ENCODE assay signal across 23 cellular contexts in the genomic region with DNA sequence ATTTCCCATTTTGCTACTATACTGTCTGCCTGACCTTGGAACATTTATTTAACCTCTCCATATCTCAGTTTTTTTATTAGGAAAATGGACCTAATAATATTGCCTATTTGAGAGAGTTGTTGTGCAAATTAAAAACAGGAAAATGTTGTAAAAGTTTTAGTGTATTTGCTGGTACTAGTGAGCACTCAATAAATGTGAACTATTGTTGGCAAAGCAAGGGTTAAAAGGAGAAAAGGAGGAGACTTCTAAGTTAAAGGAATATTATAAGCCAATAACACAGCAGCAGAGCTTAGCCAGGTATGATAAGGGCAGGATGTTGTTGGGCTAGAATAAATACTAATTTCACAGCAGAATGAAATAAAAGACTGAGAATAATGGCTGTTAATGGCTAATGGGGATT.
DNase-seq lines count a peak whose midpoint lies in the region; ATAC-seq and TF ChIP-seq lines count a peak whose summit lies in the region.
"Had no signal": no experiment of that assay in that cellular context is flagged by ENCODE, and none has a peak within 500 bp of the region (broad histone marks: within the 10 kb centered on the region; RNA-seq: fewer than 3 reads in every experiment).

No MANE protein-coding gene starts in this region.

- H2BK120ac ChIP-seq in mesendoderm (ENCODE audit: low read depth, low read length) = no peak overlapping the region

- no peak overlapping the region for H3K9ac ChIP-seq in mesendoderm (ENCODE audit: low read length)
- H3K9ac ChIP-seq: BLaER1 treated with 17β-estradiol and CSF1 and Interleukin-3, amounts not matched to agents 10 nM and 100 nM had no signal

- no peak overlapping the region for H3K4me3 Mint-ChIP-seq in Caco-2 (ENCODE audit: unreplicated experiment)
- H3K4me3 Mint-ChIP-seq: B cell; CD4-positive, alpha-beta T cell; CD8-positive, alpha-beta T cell had no signal

- no peak overlapping the region for H4K5ac ChIP-seq in mesendoderm (ENCODE audit: low read length)

- CTCF ChIA-PET in Caco-2 (lab: Charles Lee) = no interaction called here

- POLR2A ChIA-PET in Caco-2 (lab: Charles Lee) = no interaction called here

- H2BK5ac ChIP-seq in mesendoderm (ENCODE audit: low read length) = no peak overlapping the region

- no peaks in the 10 kb centered on the region for H3K27me3 Mint-ChIP-seq in Caco-2 (ENCODE audit: insufficient read depth, unreplicated experiment)
- H3K27me3 Mint-ChIP-seq: B cell had no signal

- no peak overlapping the region for H3K56ac ChIP-seq in mesendoderm (ENCODE audit: low read length)

- DNase-seq in NCI-H748 (lab: John Stamatoyannopoulos, UW; ENCODE audit: unreplicated experiment) (peak; percentile 7), NCI-H748 treated with DMSO at 0.1 percent for 48 hours (lab: John Stamatoyannopoulos, UW) (no peak), Caco-2 (no peak), NCI-H774 (lab: John Stamatoyannopoulos, UW) (peak; percentile 36), mesendoderm (peak; percentile 4), left lung (no peak), lower leg skin (ENCODE audit: low spot score in 2 of 2) (no peak)
- DNase-seq: AML-193; CD4-positive, alpha-beta T cell; CD8-positive, alpha-beta T cell; DMS 273 treated with DMSO at 0.1 percent for 48 hours; DMS153; DMS53; DMS79; DND-41; EL; GDM1 had no signal

- no TSS peak for BruUV-seq in Caco-2 (replicated peaks; lab: Mats Ljungman, UMichigan)

- H3K36me3 ChIP-seq in Caco-2 (ENCODE audit: control insufficient read depth, insufficient read depth, low read length) = no peaks in the 10 kb centered on the region
- H3K36me3 ChIP-seq in mesendoderm (ENCODE audit: control insufficient read depth, insufficient read depth, low read length) = no peaks in the 10 kb centered on the region
- no peaks in the 10 kb centered on the region for H3K36me3 ChIP-seq in left lung
- H3K36me3 ChIP-seq: BLaER1 treated with 17β-estradiol and CSF1 and Interleukin-3, amounts not matched to agents 10 nM and 100 nM had no signal

- H3K27ac ChIP-seq in mesendoderm (ENCODE audit: low read depth, low read length) (no peak overlapping the region), left lung (no peak overlapping the region)
- H3K27ac ChIP-seq: 22Rv1; A549; BLaER1 treated with 17β-estradiol and CSF1 and Interleukin-3, amounts not matched to agents 10 nM and 100 nM; C4-2B had no signal

- no peak overlapping the region for H3K4me2 ChIP-seq in mesendoderm (ENCODE audit: low read length)
- H3K4me2 ChIP-seq: A549; BLaER1 treated with 17β-estradiol and CSF1 and Interleukin-3, amounts not matched to agents 10 nM and 100 nM had no signal

- no peak overlapping the region for H3K4ac ChIP-seq in mesendoderm (ENCODE audit: low read depth, low read length)

- peaks cover 5% of the 10 kb centered on the region; the same call in 1 of the 2 replicates for H3K9me3 ChIP-seq in Caco-2
- H3K9me3 ChIP-seq in left lung = no peaks in the 10 kb centered on the region
- H3K9me3 ChIP-seq: A549; BLaER1 treated with 17β-estradiol and CSF1 and Interleukin-3, amounts not matched to agents 10 nM and 100 nM had no signal

- ATAC-seq in left lung = no peak
- ATAC-seq: A549; CD8-positive, alpha-beta T cell; GM12878 had no signal

- H3K4me1 ChIP-seq in Caco-2 (peaks cover 40% of the 10 kb centered on the region), mesendoderm (ENCODE audit: control insufficient read depth, low read depth, low read length) (peaks cover 7% of the 10 kb centered on the region), left lung (no peaks in the 10 kb centered on the region)
- H3K4me1 ChIP-seq: A549; BLaER1 treated with 17β-estradiol and CSF1 and Interleukin-3, amounts not matched to agents 10 nM and 100 nM had no signal

- H3K79me1 ChIP-seq in mesendoderm (ENCODE audit: low read length) = no peaks in the 10 kb centered on the region

- TF ChIP-seq CTCF in Caco-2 (IDR thresholded peaks at IDR 0.05; ENCODE audit: insufficient read depth in 1 of 2, low read depth in 1 of 2, low read length in 1 of 2, severe bottlenecking in 1 of 2, unreplicated experiment in 1 of 2) (no peak), left lung (IDR thresholded peaks at IDR 0.05) (no peak), lower leg skin (IDR thresholded peaks at IDR 0.05) (no peak)

- H3K36me3 Mint-ChIP-seq in Caco-2 (ENCODE audit: insufficient read depth, unreplicated experiment) = peaks cover 6% of the 10 kb centered on the region
- H3K36me3 Mint-ChIP-seq: CD8-positive, alpha-beta T cell had no signal

- no peak overlapping the region for H2AK5ac ChIP-seq in mesendoderm (ENCODE audit: low read length)

- no peak for TF ChIP-seq POLR2A in lower leg skin (IDR thresholded peaks at IDR 0.05)

- H3K79me2 ChIP-seq in mesendoderm (ENCODE audit: control insufficient read depth, insufficient read depth, low read length) = no peaks in the 10 kb centered on the region

- H2BK15ac ChIP-seq in mesendoderm (replicated peaks; ENCODE audit: low read depth) = no peak overlapping the region

- H4K8ac ChIP-seq in mesendoderm (ENCODE audit: low read depth, low read length) = no peak overlapping the region

- H3K4me3 ChIP-seq in Caco-2 (ENCODE audit: low read depth, low read length) = no peak overlapping the region
- H3K4me3 ChIP-seq in mesendoderm (ENCODE audit: low read length) = no peak overlapping the region
- H3K4me3 ChIP-seq in left lung = no peak overlapping the region
- H3K4me3 ChIP-seq in lower leg skin (ENCODE audit: low read depth, poor library complexity, severe bottlenecking) = no peak overlapping the region
- H3K4me3 ChIP-seq: A549; BLaER1 treated with 17β-estradiol and CSF1 and Interleukin-3, amounts not matched to agents 10 nM and 100 nM; GM12878 had no signal

- peak overlapping the region; percentile 24 for H3K27ac Mint-ChIP-seq in Caco-2 (ENCODE audit: unreplicated experiment)
- H3K27ac Mint-ChIP-seq: B cell; CD4-positive, alpha-beta T cell; CD8-positive, alpha-beta T cell had no signal

- no peak overlapping the region for H3K18ac ChIP-seq in mesendoderm (ENCODE audit: low read length)

- H3K23ac ChIP-seq in mesendoderm (ENCODE audit: low read length) = no peak overlapping the region

- intact Hi-C loops in Caco-2 (cut with micrococcal nuclease; ENCODE audit: unreplicated experiment) (loop anchor here (2.0 to 10.0 kb wide), 2 partner anchors 13 to 491 kb away; no protein-coding TSS in a partner anchor), left lung (cut with DNase I) (no loop called here), lower leg skin (cut with DNase I; ENCODE audit: low total_unique reads) (no loop called here)

- peaks cover 20% of the 10 kb centered on the region for H3K9me3 Mint-ChIP-seq in Caco-2 (ENCODE audit: unreplicated experiment)
- H3K9me3 Mint-ChIP-seq: CD4-positive, alpha-beta T cell; CD8-positive, alpha-beta T cell had no signal

- H3K27me3 ChIP-seq in Caco-2 (replicated peaks; ENCODE audit: control insufficient read depth, insufficient read depth, low read length) (no peaks in the 10 kb centered on the region), mesendoderm (ENCODE audit: insufficient read depth, low read length, poor library complexity) (peaks cover 5% of the 10 kb centered on the region), left lung (no peaks in the 10 kb centered on the region)
- H3K27me3 ChIP-seq: BLaER1 treated with 17β-estradiol and CSF1 and Interleukin-3, amounts not matched to agents 10 nM and 100 nM had no signal

- peaks cover 10% of the 10 kb centered on the region for H3K4me1 Mint-ChIP-seq in Caco-2 (ENCODE audit: low read depth, unreplicated experiment)
- H3K4me1 Mint-ChIP-seq: B cell had no signal

Comparison
In these comparisons a context has a peak if more than half of its experiments do, and no peak if none do; other contexts are left out.
1. DNase-seq: peak in NCI-H748 (single experiment), NCI-H774 (single experiment) and mesendoderm (single experiment); none in NCI-H748 treated with DMSO at 0.1 percent for 48 hours (single experiment), Caco-2 (0 of 2), left lung (0 of 2) and lower leg skin (0 of 2).